ENCODE assay signal across 22 cellular contexts in the genomic region with DNA sequence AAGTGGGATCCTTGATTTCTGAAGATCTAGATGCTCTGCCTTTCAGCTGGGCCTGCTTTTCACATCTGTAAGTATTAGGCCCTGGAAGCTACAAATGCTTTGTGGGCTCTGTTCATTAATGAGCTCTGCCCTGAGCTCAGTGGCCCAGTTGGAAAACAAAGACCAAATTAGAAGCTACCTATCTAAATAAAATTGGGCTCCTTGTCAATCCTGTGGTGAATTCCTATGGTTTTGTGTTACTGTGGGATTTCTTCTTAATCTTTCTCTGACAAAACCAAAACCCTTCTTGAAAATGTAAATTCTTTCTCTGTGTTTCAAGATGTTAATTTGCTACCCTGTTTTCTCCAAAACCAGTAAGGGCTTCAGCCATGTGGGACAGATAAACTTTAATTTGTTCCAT.
A peak's percentile ranks its signal among the peaks of the same experiment; 100 is the strongest.
DNase-seq lines count a peak whose midpoint lies in the region; ATAC-seq, FAIRE-seq and TF ChIP-seq lines count a peak whose summit lies in the region.
"Had no signal": no experiment of that assay in that cellular context is flagged by ENCODE, and none has a peak within 500 bp of the region (broad histone marks: within the 10 kb centered on the region; RNA-seq: fewer than 3 reads in every experiment).

No MANE protein-coding gene starts in this region.

- H3K56ac ChIP-seq in IMR-90 (ENCODE audit: extremely low read depth, insufficient read depth, low read length), result peak overlapping the region; percentile 93

- H3K4me2 ChIP-seq in BLaER1 (peak overlapping the region; percentile 62), IMR-90 (ENCODE audit: low read depth, low read length) (peak overlapping the region; percentile 37), K562 (ENCODE audit: insufficient read depth, low read length) (no peak overlapping the region), mesenchymal stem cell (ENCODE audit: low read length, poor library complexity, severe bottlenecking) (no peak overlapping the region)

- peaks cover 3% of the 10 kb centered on the region for H3K9me1 ChIP-seq in IMR-90 (ENCODE audit: insufficient read depth, low read length)
- H3K9me1 ChIP-seq in K562 (ENCODE audit: control insufficient read depth, insufficient read depth, low read length), result peaks cover 3% of the 10 kb centered on the region

- peak overlapping the region; percentile 89 for H3K23ac ChIP-seq in IMR-90 (ENCODE audit: low read depth, low read length)
- no peak overlapping the region for H3K23ac ChIP-seq in mesenchymal stem cell (ENCODE audit: low read length in 2 of 2)

- no peak overlapping the region for H3K4me3 ChIP-seq in BLaER1
- no peak overlapping the region for H3K4me3 ChIP-seq in IMR-90 (ENCODE audit: insufficient read depth, low read depth, low read length)
- H3K4me3 ChIP-seq in K562, result no peak overlapping the region
- H3K4me3 ChIP-seq in mesenchymal stem cell (ENCODE audit: insufficient read depth in 1 of 2, low read depth in 1 of 2, low read length in 2 of 2), result no peak overlapping the region
- no peak overlapping the region for H3K4me3 ChIP-seq in aorta (ENCODE audit: low read length in 2 of 2)
- H3K4me3 ChIP-seq in body of pancreas, result no peak overlapping the region
- H3K4me3 ChIP-seq: heart left ventricle had no signal

- H4K91ac ChIP-seq in IMR-90 (ENCODE audit: insufficient read depth, low read depth, low read length) (peak overlapping the region; percentile 94), mesenchymal stem cell (ENCODE audit: low read length) (no peak overlapping the region)

- TF ChIP-seq EP300 in K562 (IDR thresholded peaks at IDR 0.05; ENCODE audit: low read length), result no peak

- intact Hi-C loops in IMR-90 (cut with micrococcal nuclease), result loop anchor here (1.0 to 2.0 kb wide), 4 partner anchors 26 to 215 kb away; no protein-coding TSS in a partner anchor
- intact Hi-C loops in K562 (cut with micrococcal nuclease), result no loop called here
- intact Hi-C loops in aorta (cut with DNase I), result no loop called here
- intact Hi-C loops in body of pancreas (cut with DNase I), result no loop called here

- no peak; the same call in 1 of the 2 replicates for ATAC-seq in IMR-90 (ENCODE audit: low read depth)
- no peak for ATAC-seq in K562
- ATAC-seq in aorta (ENCODE audit: low FRiP score), result no peak
- no peak for ATAC-seq in body of pancreas
- ATAC-seq: left lobe of liver, natural killer cell, SK-N-SH treated with all-trans-retinoic acid at 6 μM for 48 hours had no signal

- peak overlapping the region; percentile 83 for H2AFZ ChIP-seq in IMR-90 (replicated peaks; ENCODE audit: low read length, poor library complexity)
- H2AFZ ChIP-seq in K562 (ENCODE audit: low read depth, low read length), result no peak overlapping the region
- H2AFZ ChIP-seq in mesenchymal stem cell (ENCODE audit: low read depth, low read length), result no peak overlapping the region

- H3K9ac ChIP-seq in BLaER1 (no peak overlapping the region), IMR-90 (ENCODE audit: low read depth, low read length) (peak overlapping the region; percentile 23), K562 (ENCODE audit: insufficient read depth in 1 of 2, low read depth in 2 of 2, low read length in 2 of 2) (no peak overlapping the region), mesenchymal stem cell (ENCODE audit: low read length) (peak overlapping the region; percentile 3)

- TF ChIP-seq POLR2A in IMR-90 (IDR thresholded peaks at IDR 0.05; ENCODE audit: low read depth, low read length) (no peak), K562 (conservative IDR thresholded peaks at IDR 0.05) (no peak), body of pancreas (IDR thresholded peaks at IDR 0.05) (no peak)

- no peak for TF ChIP-seq CTCF in IMR-90 (conservative IDR thresholded peaks at IDR 0.05; ENCODE audit: low read depth, low read length)
- TF ChIP-seq CTCF in K562 (IDR thresholded peaks at IDR 0.05 in 2 of 3, conservative IDR thresholded peaks at IDR 0.05 in 1 of 3; ENCODE audit: insufficient read depth in 2 of 3, low read depth in 1 of 3, low read length in 3 of 3), result no peak
- TF ChIP-seq CTCF in body of pancreas (IDR thresholded peaks at IDR 0.05), result no peak

- H4K5ac ChIP-seq in IMR-90 (ENCODE audit: low read depth, low read length), result peak overlapping the region; percentile 58

- H3K79me2 ChIP-seq in K562 (ENCODE audit: control insufficient read depth, insufficient read depth, low read length), result no peaks in the 10 kb centered on the region

- no peak for FAIRE-seq in K562 (lab: Jason Lieb, UNC)
- FAIRE-seq: A204.1, HTR-8/SVneo had no signal

- H3K4me1 ChIP-seq in BLaER1 (peaks cover 13% of the 10 kb centered on the region), IMR-90 (ENCODE audit: control insufficient read depth, insufficient read depth, low read length) (peaks cover 8% of the 10 kb centered on the region), K562 (replicated peaks in 1 of 2; ENCODE audit: control insufficient read depth in 2 of 2, insufficient read depth in 2 of 2, low read length in 2 of 2) (no peaks in the 10 kb centered on the region; a peak in 2 of 5 replicates), mesenchymal stem cell (ENCODE audit: control insufficient read depth, insufficient read depth, low read depth, low read length) (peaks cover 8% of the 10 kb centered on the region), aorta (ENCODE audit: control insufficient read depth in 1 of 2, insufficient read depth in 2 of 2, low read length in 2 of 2) (no peaks in the 10 kb centered on the region), body of pancreas (peaks cover 6% of the 10 kb centered on the region)
- H3K4me1 ChIP-seq: heart left ventricle had no signal

- no peak for DNase-seq in IMR-90
- no peak for DNase-seq in K562 (ENCODE audit: extremely low read depth in 1 of 4, low spot score in 3 of 4)
- DNase-seq in mesenchymal stem cell, result no peak
- DNase-seq in aorta, result no peak
- no peak for DNase-seq in SK-N-DZ (ENCODE audit: low spot score)
- DNase-seq in body of pancreas, result no peak
- DNase-seq in stimulated activated naive CD4-positive, alpha-beta T cell (lab: John Stamatoyannopoulos, UW), result no peak
- DNase-seq: activated CD8-positive, alpha-beta memory T cell treated with anti-CD3 and anti-CD28 coated beads, Interleukin-2, amount 50 U/mL, for 4 hours; heart left ventricle; immature natural killer cell; midbrain; natural killer cell; NCI-H1417; NCI-H524; NK-92 treated with Interleukin-12 subunit alpha and Interleukin-12 subunit beta, amount 100 ng/mL, for 24 hours; RPMI8226; WERI-Rb-1 had no signal

- BruUV-seq in IMR-90 (replicated peaks; lab: Mats Ljungman, UMichigan) (TSS peak; percentile 82), K562 (replicated peaks; lab: Mats Ljungman, UMichigan) (no TSS peak)

- dilution Hi-C loops in IMR-90 (cut with HindIII; ENCODE audit: low sequenced_read_pairs, unreplicated experiment), result no loop called here

- H3K36me3 ChIP-seq in BLaER1 (no peaks in the 10 kb centered on the region), IMR-90 (ENCODE audit: control insufficient read depth, insufficient read depth, low read length) (no peaks in the 10 kb centered on the region), K562 (ENCODE audit: control insufficient read depth, insufficient read depth, low read length) (no peaks in the 10 kb centered on the region), mesenchymal stem cell (ENCODE audit: control insufficient read depth in 1 of 2, insufficient read depth in 2 of 2, low read depth in 1 of 2, low read length in 2 of 2) (no peaks in the 10 kb centered on the region), aorta (ENCODE audit: control insufficient read depth in 1 of 2, insufficient read depth in 2 of 2, low read length in 1 of 2) (no peaks in the 10 kb centered on the region), body of pancreas (replicated peaks in 1 of 2; ENCODE audit: insufficient read depth in 1 of 2, low read depth in 2 of 2) (no peaks in the 10 kb centered on the region)
- H3K36me3 ChIP-seq: heart left ventricle, WERI-Rb-1 had no signal

- peak overlapping the region; percentile 55 for H2BK5ac ChIP-seq in IMR-90 (ENCODE audit: low read depth, low read length, poor library complexity, severe bottlenecking)
- H2BK5ac ChIP-seq in mesenchymal stem cell (ENCODE audit: low read depth, low read length, poor library complexity, severe bottlenecking), result peak overlapping the region; percentile 49

- peak overlapping the region; percentile 94 for H3K4ac ChIP-seq in IMR-90 (ENCODE audit: low read depth, low read length)
- peak overlapping the region in 1 of 2 experiments; percentile 49 for H3K4ac ChIP-seq in mesenchymal stem cell (ENCODE audit: low read depth in 1 of 2, low read length in 2 of 2)

- H4K20me1 ChIP-seq in BLaER1 (no peaks in the 10 kb centered on the region), IMR-90 (ENCODE audit: insufficient read depth, low read length) (no peaks in the 10 kb centered on the region), K562 (replicated peaks; ENCODE audit: control insufficient read depth, insufficient read depth, low read length) (no peaks in the 10 kb centered on the region)

- H3K79me1 ChIP-seq in IMR-90 (ENCODE audit: low read depth in 1 of 2, low read length in 2 of 2), result peaks cover 3 to 4% of the 10 kb centered on the region in 2 experiments; a peak in 1 of 4 replicates
- no peaks in the 10 kb centered on the region for H3K79me1 ChIP-seq in mesenchymal stem cell (replicated peaks; ENCODE audit: low read length, poor library complexity, severe bottlenecking)

- H3K27ac ChIP-seq in BLaER1 (no peak overlapping the region), IMR-90 (ENCODE audit: insufficient read depth, low read length) (peak overlapping the region; percentile 67; the same call in 1 of the 2 replicates), K562 (ENCODE audit: extremely low read depth, low read depth, low read length) (peak overlapping the region; percentile 56; the same call in 2 of the 3 replicates), mesenchymal stem cell (ENCODE audit: low read length, poor library complexity, severe bottlenecking) (peak overlapping the region; percentile 27), aorta (ENCODE audit: low read depth in 1 of 2, low read length in 2 of 2) (no peak overlapping the region), body of pancreas (no peak overlapping the region)
- H3K27ac ChIP-seq: heart left ventricle, WERI-Rb-1 had no signal

- H2AK5ac ChIP-seq in IMR-90 (ENCODE audit: low read depth, low read length), result peak overlapping the region; percentile 26; the same call in 1 of the 2 replicates
- H2AK5ac ChIP-seq in mesenchymal stem cell (ENCODE audit: low read length, severe bottlenecking), result peak overlapping the region; percentile 59

- H2BK120ac ChIP-seq in IMR-90 (ENCODE audit: low read depth, low read length), result peak overlapping the region; percentile 97
- peak overlapping the region; percentile 80 for H2BK120ac ChIP-seq in mesenchymal stem cell (ENCODE audit: low read depth, low read length)

- H2BK12ac ChIP-seq in mesenchymal stem cell (ENCODE audit: low read length in 2 of 2), result peak overlapping the region; percentile 56 to 83

- CTCF ChIA-PET in IMR-90 (lab: Yijun Ruan, JAX), result interaction anchor here (1.1 to 1.4 kb wide), 2 partner anchors 11 to 26 kb away, joined by 3 read pairs; no protein-coding TSS in a partner anchor
- CTCF ChIA-PET in K562 (lab: Yijun Ruan, JAX; ENCODE audit: low intra/inter-chr PET ratio), result no interaction called here

- in situ Hi-C loops in IMR-90 (cut with MboI; ENCODE audit: low sequenced_read_pairs) (loop anchor here (10.0 kb wide), 1 partner anchor 213 kb away; no protein-coding TSS in a partner anchor), K562 (cut with MboI) (no loop called here)

- H2BK20ac ChIP-seq in IMR-90 (ENCODE audit: low read depth, low read length), result peak overlapping the region; percentile 96

- peak overlapping the region; percentile 63 for H3K18ac ChIP-seq in IMR-90 (ENCODE audit: low read depth, low read length)
- peak overlapping the region; percentile 5 to 87 for H3K18ac ChIP-seq in mesenchymal stem cell (ENCODE audit: low read depth in 1 of 2, low read length in 2 of 2)

- H3K14ac ChIP-seq in IMR-90 (replicated peaks; ENCODE audit: low read depth, low read length), result peak overlapping the region; percentile 88
- H3K14ac ChIP-seq in mesenchymal stem cell (ENCODE audit: low read length in 2 of 2), result no peak overlapping the region

- H2BK15ac ChIP-seq in IMR-90 (ENCODE audit: low read depth, low read length) (peak overlapping the region; percentile 76; the same call in 2 of the 3 replicates), mesenchymal stem cell (ENCODE audit: low read depth, poor library complexity, severe bottlenecking) (no peak overlapping the region)

- H4K8ac ChIP-seq in IMR-90 (ENCODE audit: low read depth in 2 of 2, low read length in 2 of 2) (peak overlapping the region; percentile 48 to 78), mesenchymal stem cell (ENCODE audit: low read length) (peak overlapping the region; percentile 45)

- H3K9me3 ChIP-seq in BLaER1 (no peaks in the 10 kb centered on the region), IMR-90 (ENCODE audit: control insufficient read depth, insufficient read depth, low read length) (no peaks in the 10 kb centered on the region), K562 (replicated peaks; ENCODE audit: control insufficient read depth, insufficient read depth, low read depth, low read length) (no peaks in the 10 kb centered on the region), mesenchymal stem cell (ENCODE audit: control insufficient read depth, low read length) (no peaks in the 10 kb centered on the region), aorta (ENCODE audit: control insufficient read depth, low read length) (no peaks in the 10 kb centered on the region), body of pancreas (no peaks in the 10 kb centered on the region)
- H3K9me3 ChIP-seq: heart left ventricle had no signal

- H2AK9ac ChIP-seq in IMR-90 (replicated peaks; ENCODE audit: low read depth, low read length, poor library complexity), result peak overlapping the region; percentile 33

- POLR2A ChIA-PET in IMR-90 (lab: Charles Lee; ENCODE audit: unreplicated experiment) (no interaction called here), K562 (lab: Yijun Ruan, JAX) (no interaction called here)

- no peak for TF ChIP-seq RAD21 in IMR-90 (IDR thresholded peaks at IDR 0.05; ENCODE audit: low read length)
- TF ChIP-seq RAD21 in K562 (CRISPR knock-in tag; conservative IDR thresholded peaks at IDR 0.05 in 1 of 2, IDR thresholded peaks at IDR 0.05 in 1 of 2), result no peak

- H3K27me3 ChIP-seq in BLaER1, result no peaks in the 10 kb centered on the region
- no peaks in the 10 kb centered on the region for H3K27me3 ChIP-seq in IMR-90 (ENCODE audit: control insufficient read depth, insufficient read depth, low read length)
- H3K27me3 ChIP-seq in K562 (ENCODE audit: control insufficient read depth in 2 of 2, insufficient read depth in 2 of 2, low read length in 2 of 2), result 0 out of 5 replicates have a peak, but pooled peaks cover 1 to 2% of the 10 kb centered on the region in 2 experiments
- H3K27me3 ChIP-seq in mesenchymal stem cell (ENCODE audit: control insufficient read depth in 1 of 2, insufficient read depth in 1 of 2, low read length in 2 of 2), result no peaks in the 10 kb centered on the region
- H3K27me3 ChIP-seq in aorta (ENCODE audit: control insufficient read depth in 1 of 2, insufficient read depth in 2 of 2, low read length in 1 of 2), result no peaks in the 10 kb centered on the region
- no peaks in the 10 kb centered on the region for H3K27me3 ChIP-seq in body of pancreas
- H3K27me3 ChIP-seq: heart left ventricle had no signal

Comparison
In these comparisons a context has a peak if more than half of its experiments do, and no peak if none do; other contexts are left out.
1. H3K27ac ChIP-seq: peak in IMR-90 (single experiment), K562 (single experiment) and mesenchymal stem cell (single experiment); none in BLaER1 (single experiment), aorta (0 of 2) and body of pancreas (0 of 4).
2. H3K4me2 ChIP-seq: peak in BLaER1 (single experiment) and IMR-90 (single experiment); none in K562 (single experiment) and mesenchymal stem cell (single experiment).
3. H3K9ac ChIP-seq: peak in IMR-90 (single experiment) and mesenchymal stem cell (single experiment); none in BLaER1 (single experiment) and K562 (0 of 2).